Comparison of ENCODE assay signal across 20 cellular contexts in genomic region chr15:23033979-23034378, GRCh38.
"Had no signal": no experiment of that assay in that cellular context is flagged by ENCODE, and none has a peak within 500 bp of the region (broad histone marks: within the 10 kb centered on the region; RNA-seq: fewer than 3 reads in every experiment).

No MANE protein-coding gene starts in this region.

- H3K27ac ChIP-seq: adrenal gland, KMS-11 had no signal

- ATAC-seq: T-helper 17 cell had no signal

- DNase-seq: activated B cell treated with CpG ODN at 0.5 μM for 24 hours; activated CD4-positive, alpha-beta T cell treated with anti-CD3 and anti-CD28 coated beads for 1 hour; activated CD4-positive, alpha-beta T cell treated with anti-CD3 and anti-CD28 coated beads, Interleukin-2, amount 50 U/mL, for 48 hours; activated naive CD4-positive, alpha-beta T cell treated with anti-CD3 and anti-CD28 coated beads, Interleukin-2, amount 50 U/mL, for 16 hours; activated naive CD8-positive, alpha-beta T cell treated with anti-CD3 and anti-CD28 coated beads, Interleukin-2, amount 10 ng/mL, durations not matched to agents 7 days and 5 days; adrenal gland; anterior cingulate cortex; cerebellar nuclear complex; MM.1S; NCI-H1105 treated with DMSO at 0.1 percent for 48 hours; NCI-H1436 treated with DMSO at 0.1 percent for 48 hours; NCI-H1930; NCI-H345; NCI-H524; NCI-H82; SIG-M5; T-helper 17 cell; T-helper 9 cell had no signal

- FAIRE-seq: colon had no signal

- H3K27me3 ChIP-seq: adrenal gland had no signal

- H3K9me3 ChIP-seq: adrenal gland had no signal

- H3K4me3 ChIP-seq: adrenal gland had no signal
